Comparison of ENCODE assay signal across 13 cellular contexts in genomic region chr1:198637915-198638437, GRCh38. TPM values are rescaled to one million over a fixed set of nuclear protein-coding genes. Genes with fewer than 3 reads are reported as not detected.
A peak's percentile ranks its signal among the peaks of the same experiment; 100 is the strongest.
DNase-seq lines count a peak whose midpoint lies in the region; ATAC-seq, FAIRE-seq and TF ChIP-seq lines count a peak whose summit lies in the region.
"Had no signal": no experiment of that assay in that cellular context is flagged by ENCODE, and none has a peak within 500 bp of the region (broad histone marks: within the 10 kb centered on the region; RNA-seq: fewer than 3 reads in every experiment).

No MANE protein-coding gene starts in this region.

- peak overlapping the region; percentile 91 for H3K27ac Mint-ChIP-seq in activated naive CD4-positive, alpha-beta T cell treated with anti-CD3 and anti-CD28 coated beads, Interleukin-2, amount 50 U/mL, for 24 hours
- H3K27ac Mint-ChIP-seq in immature natural killer cell = peak overlapping the region; percentile 92 to 100 (median 94)

- no peak for ATAC-seq in upper lobe of left lung (ENCODE audit: low FRiP score in 2 of 2)
- ATAC-seq: psoas muscle had no signal

- peak overlapping the region; percentile 90 for H3K4me3 Mint-ChIP-seq in activated naive CD4-positive, alpha-beta T cell treated with anti-CD3 and anti-CD28 coated beads, Interleukin-2, amount 50 U/mL, for 24 hours
- peak overlapping the region; percentile 86 to 97 (median 93) for H3K4me3 Mint-ChIP-seq in immature natural killer cell

- H3K27ac ChIP-seq in upper lobe of left lung = peak overlapping the region in 3 of 4 donors; percentile 54 to 77 (median 76)
- H3K27ac ChIP-seq: psoas muscle had no signal

- H3K9me3 Mint-ChIP-seq in activated naive CD4-positive, alpha-beta T cell treated with anti-CD3 and anti-CD28 coated beads, Interleukin-2, amount 50 U/mL, for 24 hours = peaks cover 14% of the 10 kb centered on the region
- peaks cover 0 to 2% (median 0%) of the 10 kb centered on the region in 6 donors for H3K9me3 Mint-ChIP-seq in immature natural killer cell

- TF ChIP-seq EP300 in upper lobe of left lung (IDR thresholded peaks at IDR 0.05) = no peak

- no peak for DNase-seq in activated naive CD4-positive, alpha-beta T cell treated with anti-CD3 and anti-CD28 coated beads, Interleukin-2, amount 50 U/mL, for 16 hours
- DNase-seq in immature natural killer cell (no peak), upper lobe of left lung (no peak), HAP-1 (ENCODE audit: low spot score in 2 of 2) (no peak), NCI-H510A treated with DMSO at 0.1 percent for 48 hours (lab: John Stamatoyannopoulos, UW) (no peak), BE2C (no peak)
- DNase-seq: activated CD4-positive, CD25-positive, alpha-beta regulatory T cell treated with anti-CD3 and anti-CD28 coated beads, Interleukin-2, amount 50 U/mL, for 72 hours; NCI-H2081 treated with DMSO at 0.1 percent for 48 hours; NCI-H774; psoas muscle; stimulated activated CD4-positive, alpha-beta T cell treated with anti-CD3 and anti-CD28 coated beads, Interleukin-1b, Interleukin-23, amount 100 ng/mL, for 48 hours had no signal

- H3K27me3 ChIP-seq in upper lobe of left lung (no peaks in the 10 kb centered on the region), HAP-1 (ENCODE audit: low read depth) (no peaks in the 10 kb centered on the region), BE2C (no peaks in the 10 kb centered on the region)

- TF ChIP-seq POLR2A in upper lobe of left lung (IDR thresholded peaks at IDR 0.05) = no peak

- no peaks in the 10 kb centered on the region for H3K4me1 ChIP-seq in upper lobe of left lung
- peaks cover 10% of the 10 kb centered on the region for H3K4me1 ChIP-seq in HAP-1
- H3K4me1 ChIP-seq in BE2C = peaks cover 9% of the 10 kb centered on the region
- H3K4me1 ChIP-seq: psoas muscle had no signal

- FAIRE-seq in TTC549 (lab: Jason Lieb, UNC) = peak; percentile 41

- TF ChIP-seq CTCF in upper lobe of left lung (IDR thresholded peaks at IDR 0.05) (no peak), BE2C (IDR thresholded peaks at IDR 0.05; ENCODE audit: low read depth, low read length) (no peak)

- peaks cover 18% of the 10 kb centered on the region for H3K36me3 Mint-ChIP-seq in activated naive CD4-positive, alpha-beta T cell treated with anti-CD3 and anti-CD28 coated beads, Interleukin-2, amount 50 U/mL, for 24 hours
- H3K36me3 Mint-ChIP-seq in immature natural killer cell = peaks cover 18 to 31% (median 25%) of the 10 kb centered on the region in 3 donors

- H3K4me3 ChIP-seq in upper lobe of left lung (no peak overlapping the region), HAP-1 (no peak overlapping the region), BE2C (ENCODE audit: low read depth, low read length) (no peak overlapping the region)
- H3K4me3 ChIP-seq: psoas muscle had no signal

- in situ Hi-C loops in HAP-1 (cut with MboI; ENCODE audit: low sequenced_read_pairs) = no loop called here

- H3K27me3 Mint-ChIP-seq in activated naive CD4-positive, alpha-beta T cell treated with anti-CD3 and anti-CD28 coated beads, Interleukin-2, amount 50 U/mL, for 24 hours = no peaks in the 10 kb centered on the region
- H3K27me3 Mint-ChIP-seq in immature natural killer cell (ENCODE audit: low read depth in 3 of 3) = peaks cover 5 to 9% (median 5%) of the 10 kb centered on the region in 3 donors

- H3K4me1 Mint-ChIP-seq in activated naive CD4-positive, alpha-beta T cell treated with anti-CD3 and anti-CD28 coated beads, Interleukin-2, amount 50 U/mL, for 24 hours = peaks cover 59% of the 10 kb centered on the region
- H3K4me1 Mint-ChIP-seq in immature natural killer cell = peaks cover 62 to 66% of the 10 kb centered on the region in 2 donors

- H3K36me3 ChIP-seq in upper lobe of left lung = no peaks in the 10 kb centered on the region
- H3K36me3 ChIP-seq in HAP-1 (replicated peaks) = no peaks in the 10 kb centered on the region
- H3K36me3 ChIP-seq in BE2C = no peaks in the 10 kb centered on the region

- H3K9me3 ChIP-seq in upper lobe of left lung (no peaks in the 10 kb centered on the region), HAP-1 (no peaks in the 10 kb centered on the region), BE2C (no peaks in the 10 kb centered on the region)
- H3K9me3 ChIP-seq: psoas muscle had no signal

- WGBS in upper lobe of left lung, 2 donors = 80 to 90% methylated on average over 1 of the region's 1 CpG

RNA-seq across cellular contexts. Expression of gene PTPRC, which starts 0.9 kb away (rescaled TPM):
- polyA plus RNA-seq in immature natural killer cell = 1,000 to 10,000 TPM in 2 of 3 donors, 100 to 1,000 TPM in 1; 1,000 to 1,490 (median 1,080) TPM
- total RNA-seq in upper lobe of left lung = 100 to 1,000 TPM in 3 of 6 donors, 10 to 100 TPM in 3; 70.2 to 171 (median 101) TPM
- polyA plus RNA-seq in BE2C (2012; ENCODE audit: insufficient read depth, insufficient read length, low read depth) = 0.60 TPM
